8 cellular contexts compared by ENCODE assay signal in genomic region chr12:106303202-106303820, GRCh38. TPM values are rescaled to one million over a fixed set of nuclear protein-coding genes. Genes with fewer than 3 reads are reported as not detected.
DNase-seq lines count a peak whose midpoint lies in the region; ATAC-seq and TF ChIP-seq lines count a peak whose summit lies in the region.

No MANE protein-coding gene starts in this region.

- no peak for TF ChIP-seq CTCF in CD8-positive, alpha-beta T cell (IDR thresholded peaks at IDR 0.05)
- peak; percentile 48 for TF ChIP-seq CTCF in chondrocyte (IDR thresholded peaks at IDR 0.05)

- H3K4me1 Mint-ChIP-seq in CD8-positive, alpha-beta T cell (ENCODE audit: low read depth), result peaks cover 61% of the 10 kb centered on the region
- peaks cover 45% of the 10 kb centered on the region for H3K4me1 Mint-ChIP-seq in chondrocyte (ENCODE audit: low read depth)

- H3K27ac ChIP-seq in CD8-positive, alpha-beta T cell (ENCODE audit: low read depth, low read length), result peak overlapping the region; percentile 100

- no peaks in the 10 kb centered on the region for H3K9me3 Mint-ChIP-seq in CD8-positive, alpha-beta T cell
- no peaks in the 10 kb centered on the region for H3K9me3 Mint-ChIP-seq in chondrocyte (ENCODE audit: low read depth)

- H3K36me3 Mint-ChIP-seq in CD8-positive, alpha-beta T cell, result peaks cover 32% of the 10 kb centered on the region
- H3K36me3 Mint-ChIP-seq in chondrocyte (ENCODE audit: low read depth), result no peaks in the 10 kb centered on the region

- no peaks in the 10 kb centered on the region for H3K27me3 ChIP-seq in CD8-positive, alpha-beta T cell (ENCODE audit: insufficient read depth, low read length)

- peak; percentile 86 to 98 (median 93) for DNase-seq in CD8-positive, alpha-beta T cell
- DNase-seq in H4 (ENCODE audit: low spot score) (peak; percentile 50), NCI-H2171 (lab: John Stamatoyannopoulos, UW) (peak; percentile 69), chondrocyte (ENCODE audit: low spot score) (peak; percentile 88), kidney tubule cell (ENCODE audit: low spot score) (peak; percentile 71)
- DNase-seq in activated CD4-positive, alpha-beta T cell treated with anti-CD3 and anti-CD28 coated beads for 4 hours, result peak; percentile 74 to 82
- DNase-seq in stimulated activated CD4-positive, alpha-beta T cell treated with anti-CD3 and anti-CD28 coated beads, Interleukin-1b, Interleukin-23, amount 100 ng/mL, for 1 hour (ENCODE audit: low read depth in 2 of 2), result peak; percentile 37 to 79

- ATAC-seq in CD8-positive, alpha-beta T cell, result peak; percentile 48
- no peak for ATAC-seq in HG03460 (IDR thresholded peaks at IDR 0.05; ENCODE audit: unreplicated experiment)

- no peaks in the 10 kb centered on the region for H3K9me3 ChIP-seq in CD8-positive, alpha-beta T cell (ENCODE audit: low read length)

- H3K4me3 Mint-ChIP-seq in CD8-positive, alpha-beta T cell, result peak overlapping the region; percentile 96
- H3K4me3 Mint-ChIP-seq in chondrocyte (ENCODE audit: unreplicated experiment), result peak overlapping the region; percentile 91

- peak overlapping the region; percentile 98 for H3K4me3 ChIP-seq in CD8-positive, alpha-beta T cell (ENCODE audit: low read depth, low read length)

- CTCF ChIA-PET in CD8-positive, alpha-beta T cell (lab: Charles Lee), result interaction anchor here (0.8 to 4.6 kb wide), 6 partner anchors 21 to 80 kb away, joined by 3 to 32 read pairs (median 6); no protein-coding TSS in a partner anchor

- intact Hi-C loops in CD8-positive, alpha-beta T cell (cut with DNase I, micrococcal nuclease), result loop anchor here (1.0 to 10.0 kb wide), 10 partner anchors 54 to 1019 kb away; partner anchors contain the start of genes C12orf75 (in 2 of the 2), TMEM263 (in 2 of the 2), CRY1 (in 1 of the 2) and POLR3B (in 1 of the 2)

- POLR2A ChIA-PET in CD8-positive, alpha-beta T cell (lab: Charles Lee), result interaction anchor here (0.8 to 3.4 kb wide), 13 partner anchors 11 to 655 kb away, joined by 3 to 34 read pairs (median 5); partner anchors contain the start of genes CKAP4, POLR3B and TMEM263

- H3K36me3 ChIP-seq in CD8-positive, alpha-beta T cell (ENCODE audit: insufficient read depth, low read length), result no peaks in the 10 kb centered on the region

- H3K27ac Mint-ChIP-seq in CD8-positive, alpha-beta T cell, result peak overlapping the region; percentile 100
- H3K27ac Mint-ChIP-seq in chondrocyte (ENCODE audit: unreplicated experiment), result peak overlapping the region; percentile 100

- H3K27me3 Mint-ChIP-seq in CD8-positive, alpha-beta T cell (ENCODE audit: low read depth), result no peaks in the 10 kb centered on the region
- no peaks in the 10 kb centered on the region for H3K27me3 Mint-ChIP-seq in chondrocyte (ENCODE audit: low read depth)

- H3K4me1 ChIP-seq in CD8-positive, alpha-beta T cell (ENCODE audit: insufficient read depth, low read length), result peaks cover 50% of the 10 kb centered on the region

RNA-seq across cellular contexts. Expression of gene TCP11L2, which starts 0.8 kb away (rescaled TPM):
- total RNA-seq in CD8-positive, alpha-beta T cell, result 100 to 1,000 TPM; 130 to 133 TPM
- 11.7 and 13.4 TPM in 2 replicates for total RNA-seq in H4 (2014; rRNA removed; shearing (Covaris generic))
- total RNA-seq in chondrocyte, result 16.4 to 31.2 TPM (median 29.5 TPM) in 3 replicates

RNA-seq across cellular contexts. Expression of gene POLR3B, which starts 54.2 kb away (rescaled TPM):
- 1 to 10 TPM; 2.5 to 2.6 TPM for total RNA-seq in CD8-positive, alpha-beta T cell
- total RNA-seq in H4 (2014; rRNA removed; shearing (Covaris generic)), result 7.9 and 11.0 TPM in 2 replicates
- 9.6 to 14.5 TPM (median 10.7 TPM) in 3 replicates for total RNA-seq in chondrocyte

RNA-seq across cellular contexts. Expression of gene CKAP4, which starts 55.5 kb away (rescaled TPM):
- 10 to 100 TPM; 19.3 to 19.7 TPM for total RNA-seq in CD8-positive, alpha-beta T cell
- total RNA-seq in H4 (2014; rRNA removed; shearing (Covaris generic)), result 149 and 151 TPM in 2 replicates
- total RNA-seq in chondrocyte, result 329 to 348 TPM (median 333 TPM) in 3 replicates
